Comparison of ENCODE assay signal across 2 cellular contexts in the genomic region with DNA sequence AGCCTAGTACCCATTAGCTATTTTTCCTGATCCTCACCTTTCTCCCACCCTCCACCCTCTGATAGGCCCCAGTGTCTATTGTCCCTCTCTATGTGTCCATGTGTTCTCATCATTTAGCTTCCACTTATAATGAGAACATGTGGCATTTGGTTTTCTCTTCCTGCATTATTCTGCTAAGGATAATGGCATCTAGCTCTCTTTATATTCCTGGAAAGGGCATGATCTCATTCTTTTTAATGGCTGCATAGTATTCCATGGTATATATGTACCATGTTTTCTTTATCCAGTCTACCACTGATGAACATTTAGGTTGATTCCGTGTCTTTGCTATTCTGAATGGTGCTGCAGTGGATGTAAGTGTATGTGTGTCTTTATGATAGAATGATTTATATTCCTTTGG.
A peak's percentile ranks its signal among the peaks of the same experiment; 100 is the strongest.
TF ChIP-seq lines count a peak whose summit lies in the region.

No MANE protein-coding gene starts in this region.

TF ChIP-seq in HEK293, 187 proteins besides CTCF, POLR2A, EP300 and RAD21 (continued from another document):
- TF ChIP-seq ZNF248 (tag by site-specific recombination; IDR thresholded peaks at IDR 0.05) (no peak), ZNF146 (tag by site-specific recombination; IDR thresholded peaks at IDR 0.05) (peak; percentile 52; the same call in 1 of the 2 replicates), SETDB1 (IDR thresholded peaks at IDR 0.05; ENCODE audit: insufficient read length, low read length) (no peak)
- TF ChIP-seq, protein P1, sequence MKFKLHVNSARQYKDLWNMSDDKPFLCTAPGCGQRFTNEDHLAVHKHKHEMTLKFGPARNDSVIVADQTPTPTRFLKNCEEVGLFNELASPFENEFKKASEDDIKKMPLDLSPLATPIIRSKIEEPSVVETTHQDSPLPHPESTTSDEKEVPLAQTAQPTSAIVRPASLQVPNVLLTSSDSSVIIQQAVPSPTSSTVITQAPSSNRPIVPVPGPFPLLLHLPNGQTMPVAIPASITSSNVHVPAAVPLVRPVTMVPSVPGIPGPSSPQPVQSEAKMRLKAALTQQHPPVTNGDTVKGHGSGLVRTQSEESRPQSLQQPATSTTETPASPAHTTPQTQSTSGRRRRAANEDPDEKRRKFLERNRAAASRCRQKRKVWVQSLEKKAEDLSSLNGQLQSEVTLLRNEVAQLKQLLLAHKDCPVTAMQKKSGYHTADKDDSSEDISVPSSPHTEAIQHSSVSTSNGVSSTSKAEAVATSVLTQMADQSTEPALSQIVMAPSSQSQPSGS (tag by site-specific recombination; IDR thresholded peaks at IDR 0.05; ENCODE audit: low read depth): no peak

TF ChIP-seq in K562, 482 proteins besides CTCF, POLR2A, EP300 and RAD21 (continued from another document):
- TF ChIP-seq RBM25 (IDR thresholded peaks at IDR 0.05; ENCODE audit: low read depth, low read length, severe bottlenecking) (peak; percentile 15), ZNF146 (CRISPR knock-in tag; IDR thresholded peaks at IDR 0.05; ENCODE audit: unreplicated experiment) (peak; percentile 64)
